ENCODE assay signal across 8 cellular contexts in the genomic region with DNA sequence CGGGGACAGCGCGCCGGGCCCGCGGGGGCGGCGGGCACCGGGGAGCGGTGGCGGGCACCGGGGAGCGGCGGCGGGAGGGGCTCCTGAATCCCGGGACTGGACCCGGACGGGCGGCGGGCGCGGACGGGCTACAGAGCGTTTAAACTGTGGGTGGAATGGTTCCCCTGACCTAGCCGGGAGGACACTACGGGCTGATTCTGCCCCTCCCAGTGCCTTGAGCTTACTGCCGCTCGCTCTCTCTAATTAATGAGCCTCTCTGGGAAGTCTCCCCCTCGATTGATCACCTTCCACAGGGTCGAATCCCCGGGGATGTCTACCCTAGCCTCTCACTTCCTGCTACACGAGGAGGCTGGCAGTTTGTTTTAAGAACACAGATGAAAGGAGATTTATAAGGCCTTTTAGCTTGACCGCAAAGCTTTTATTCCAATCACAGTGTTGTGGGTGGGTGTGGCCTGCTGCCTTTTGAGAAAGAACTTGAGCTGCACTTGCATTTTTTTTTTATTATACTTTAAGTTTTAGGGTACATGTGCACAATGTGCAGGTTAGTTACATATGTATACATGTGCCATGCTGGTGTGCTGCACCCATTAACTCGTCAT. TPM values are rescaled to one million over a fixed set of nuclear protein-coding genes. Genes with fewer than 3 reads are reported as not detected.
DNase-seq lines count a peak whose midpoint lies in the region; ATAC-seq lines count a peak whose summit lies in the region.

No MANE protein-coding gene starts in this region.

- peak in 2 of 5 donors; percentile 2 to 8 for DNase-seq in CD4-positive, alpha-beta memory T cell
- DNase-seq in activated T-cell treated with anti-CD3 and anti-CD28 coated beads, Interleukin-2, amount 50 U/mL, for 72 hours, result no peak
- DNase-seq in immature natural killer cell, result no peak
- DNase-seq in stimulated activated naive CD8-positive, alpha-beta T cell treated with anti-CD3 and anti-CD28 coated beads, Interleukin-15, amount 100 ng/mL, for 72 hours, result no peak
- no peak for DNase-seq in cortex of kidney (lab: John Stamatoyannopoulos, UW)
- DNase-seq in pons (ENCODE audit: low spot score), result no peak
- no peak for DNase-seq in activated naive CD4-positive, alpha-beta T cell (lab: John Stamatoyannopoulos, UW)

- H3K27ac Mint-ChIP-seq in CD4-positive, alpha-beta memory T cell, result no peak overlapping the region
- no peak overlapping the region for H3K27ac Mint-ChIP-seq in activated T-cell treated with anti-CD3 and anti-CD28 coated beads, Interleukin-2, amount 50 U/mL, for 72 hours
- no peak overlapping the region for H3K27ac Mint-ChIP-seq in immature natural killer cell
- no peak overlapping the region for H3K27ac Mint-ChIP-seq in stimulated activated naive CD8-positive, alpha-beta T cell treated with anti-CD3 and anti-CD28 coated beads, Interleukin-15, amount 100 ng/mL, for 72 hours

- CTCF ChIA-PET in CD4-positive, alpha-beta memory T cell (lab: Charles Lee; ENCODE audit: partially characterized antibody), result no interaction called here

- H3K4me1 ChIP-seq in CD4-positive, alpha-beta memory T cell (ENCODE audit: insufficient read depth, low read length), result peaks cover 12% of the 10 kb centered on the region

- H3K4me1 Mint-ChIP-seq in CD4-positive, alpha-beta memory T cell, result peaks cover 5 to 13% (median 9%) of the 10 kb centered on the region in 4 donors
- H3K4me1 Mint-ChIP-seq in activated T-cell treated with anti-CD3 and anti-CD28 coated beads, Interleukin-2, amount 50 U/mL, for 72 hours (ENCODE audit: low read depth), result peaks cover 7% of the 10 kb centered on the region
- H3K4me1 Mint-ChIP-seq in immature natural killer cell, result peaks cover 8 to 10% of the 10 kb centered on the region in 2 donors
- peaks cover 9% of the 10 kb centered on the region for H3K4me1 Mint-ChIP-seq in stimulated activated naive CD8-positive, alpha-beta T cell treated with anti-CD3 and anti-CD28 coated beads, Interleukin-15, amount 100 ng/mL, for 72 hours

- H3K27ac ChIP-seq in CD4-positive, alpha-beta memory T cell (ENCODE audit: low read depth, low read length), result no peak overlapping the region

- peak; percentile 11 for ATAC-seq in HG03045 (IDR thresholded peaks at IDR 0.05; ENCODE audit: unreplicated experiment)
- no peak for ATAC-seq in activated T-cell treated with anti-CD3 and anti-CD28 coated beads, Interleukin-2, amount 50 U/mL, for 72 hours (replicated peaks in 1 of 2)
- peak; percentile 7 for ATAC-seq in stimulated activated naive CD8-positive, alpha-beta T cell treated with anti-CD3 and anti-CD28 coated beads, Interleukin-15, amount 100 ng/mL, for 72 hours

- H3K27me3 Mint-ChIP-seq in CD4-positive, alpha-beta memory T cell, result peaks cover 37 to 40% of the 10 kb centered on the region in 2 donors
- H3K27me3 Mint-ChIP-seq in activated T-cell treated with anti-CD3 and anti-CD28 coated beads, Interleukin-2, amount 50 U/mL, for 72 hours (ENCODE audit: low read depth), result peaks cover 50% of the 10 kb centered on the region
- peaks cover 11 to 32% (median 14%) of the 10 kb centered on the region in 3 donors for H3K27me3 Mint-ChIP-seq in immature natural killer cell (ENCODE audit: low read depth in 3 of 3)
- peaks cover 65% of the 10 kb centered on the region for H3K27me3 Mint-ChIP-seq in stimulated activated naive CD8-positive, alpha-beta T cell treated with anti-CD3 and anti-CD28 coated beads, Interleukin-15, amount 100 ng/mL, for 72 hours

- peak overlapping the region; percentile 73 to 83 (median 76) for H3K4me3 Mint-ChIP-seq in CD4-positive, alpha-beta memory T cell
- peak overlapping the region; percentile 66 to 71 for H3K4me3 Mint-ChIP-seq in activated T-cell treated with anti-CD3 and anti-CD28 coated beads, Interleukin-2, amount 50 U/mL, for 72 hours
- peak overlapping the region; percentile 40 to 70 (median 59) for H3K4me3 Mint-ChIP-seq in immature natural killer cell
- H3K4me3 Mint-ChIP-seq in stimulated activated naive CD8-positive, alpha-beta T cell treated with anti-CD3 and anti-CD28 coated beads, Interleukin-15, amount 100 ng/mL, for 72 hours, result peak overlapping the region; percentile 71 to 75

- H3K9me3 Mint-ChIP-seq in CD4-positive, alpha-beta memory T cell, result peaks cover 0 to 21% (median 11%) of the 10 kb centered on the region in 8 donors
- peaks cover 0 to 2% of the 10 kb centered on the region in 2 donors for H3K9me3 Mint-ChIP-seq in activated T-cell treated with anti-CD3 and anti-CD28 coated beads, Interleukin-2, amount 50 U/mL, for 72 hours
- H3K9me3 Mint-ChIP-seq in immature natural killer cell, result peaks cover 0 to 15% (median 6%) of the 10 kb centered on the region in 6 donors
- peaks cover 0 to 5% of the 10 kb centered on the region in 2 donors for H3K9me3 Mint-ChIP-seq in stimulated activated naive CD8-positive, alpha-beta T cell treated with anti-CD3 and anti-CD28 coated beads, Interleukin-15, amount 100 ng/mL, for 72 hours

- H3K27me3 ChIP-seq in CD4-positive, alpha-beta memory T cell (ENCODE audit: insufficient read depth, low read length), result peaks cover 19% of the 10 kb centered on the region

- intact Hi-C loops in CD4-positive, alpha-beta memory T cell (cut with micrococcal nuclease), result no loop called here

- H3K4me3 ChIP-seq in CD4-positive, alpha-beta memory T cell (ENCODE audit: low read length in 2 of 2), result no peak overlapping the region

- peaks cover 0 to 4% of the 10 kb centered on the region in 2 donors for H3K36me3 Mint-ChIP-seq in CD4-positive, alpha-beta memory T cell
- peaks cover 2 to 4% of the 10 kb centered on the region in 2 donors for H3K36me3 Mint-ChIP-seq in activated T-cell treated with anti-CD3 and anti-CD28 coated beads, Interleukin-2, amount 50 U/mL, for 72 hours (ENCODE audit: insufficient read depth in 2 of 2)
- peaks cover 0 to 9% (median 6%) of the 10 kb centered on the region in 3 donors for H3K36me3 Mint-ChIP-seq in immature natural killer cell

- no peaks in the 10 kb centered on the region for H3K9me3 ChIP-seq in CD4-positive, alpha-beta memory T cell (ENCODE audit: control insufficient read depth in 1 of 2, low read length in 2 of 2)

- no peaks in the 10 kb centered on the region for H3K36me3 ChIP-seq in CD4-positive, alpha-beta memory T cell (ENCODE audit: insufficient read depth, low read length)

- POLR2A ChIA-PET in CD4-positive, alpha-beta memory T cell (lab: Charles Lee; ENCODE audit: partially characterized antibody), result no interaction called here

RNA-seq across cellular contexts. Expression of gene GNAL, which starts 1.0 kb away (rescaled TPM):
- under 1 TPM; 0.26 to 0.33 TPM for total RNA-seq in CD4-positive, alpha-beta memory T cell
- polyA plus RNA-seq in CD4-positive, alpha-beta memory T cell, result under 1 TPM in 1 of 2 donors, not detected in 1; 0.20 TPM
- 1 to 10 TPM in 1 of 2 donors, under 1 TPM in 1; 0.55 to 1.6 TPM for total RNA-seq in activated T-cell treated with anti-CD3 and anti-CD28 coated beads, Interleukin-2, amount 50 U/mL, for 72 hours
- polyA plus RNA-seq in immature natural killer cell, result 1 to 10 TPM; 4.1 to 4.9 (median 4.2) TPM

Comparison
In these comparisons a context has a peak if more than half of its experiments do, and no peak if none do; other contexts are left out.
1. ATAC-seq: peak in HG03045 (single experiment) and stimulated activated naive CD8-positive, alpha-beta T cell treated with anti-CD3 and anti-CD28 coated beads, Interleukin-15, amount 100 ng/mL, for 72 hours (single experiment); none in activated T-cell treated with anti-CD3 and anti-CD28 coated beads, Interleukin-2, amount 50 U/mL, for 72 hours (0 of 2).
2. Peak in every context shown above with its lines, with median percentiles within 50 percentile points of each other: H3K4me3 Mint-ChIP-seq.